In genomic region chr7:98831641-98832221, GRCh38 we compare ENCODE assay signal across 9 cellular contexts. TPM values are rescaled to one million over a fixed set of nuclear protein-coding genes. Genes with fewer than 3 reads are reported as not detected.
DNase-seq lines count a peak whose midpoint lies in the region; ATAC-seq and TF ChIP-seq lines count a peak whose summit lies in the region.
"Had no signal": no experiment of that assay in that cellular context is flagged by ENCODE, and none has a peak within 500 bp of the region (broad histone marks: within the 10 kb centered on the region; RNA-seq: fewer than 3 reads in every experiment).

No MANE protein-coding gene starts in this region.

- peaks cover 2% of the 10 kb centered on the region for H3K4me1 Mint-ChIP-seq in MCF 10A (ENCODE audit: insufficient read depth, unreplicated experiment)

- ATAC-seq in HG03095 (IDR thresholded peaks at IDR 0.05; ENCODE audit: unreplicated experiment) (no peak), HG03280 (IDR thresholded peaks at IDR 0.05; ENCODE audit: unreplicated experiment) (no peak)

- H3K9me3 Mint-ChIP-seq in MCF 10A (ENCODE audit: unreplicated experiment), result no peaks in the 10 kb centered on the region

- no peak for TF ChIP-seq POLR2A in breast epithelium (IDR thresholded peaks at IDR 0.05)

- H3K27ac Mint-ChIP-seq in MCF 10A (ENCODE audit: low read depth, unreplicated experiment), result no peak overlapping the region
- H3K27ac Mint-ChIP-seq: activated naive CD8-positive, alpha-beta T cell had no signal

- H3K4me1 ChIP-seq in breast epithelium, result peaks cover 0 to 6% of the 10 kb centered on the region in 2 donors

- H3K27me3 Mint-ChIP-seq in MCF 10A (ENCODE audit: insufficient read depth, unreplicated experiment), result no peaks in the 10 kb centered on the region

- intact Hi-C loops in MCF 10A (cut with micrococcal nuclease), result no loop called here
- intact Hi-C loops in breast epithelium (cut with DNase I; ENCODE audit: low total_unique reads), result no loop called here

- peak; percentile 35 for DNase-seq in MCF 10A (ENCODE audit: unreplicated experiment)
- no peak for DNase-seq in breast epithelium (ENCODE audit: low spot score in 2 of 2)
- peak; percentile 10 to 27 for DNase-seq in activated CD4-positive, alpha-beta T cell treated with anti-CD3 and anti-CD28 coated beads for 4 hours
- peak; percentile 33 for DNase-seq in fibroblast of pulmonary artery (ENCODE audit: low read depth)
- DNase-seq in stimulated activated CD8-positive, alpha-beta memory T cell treated with anti-CD3 and anti-CD28 coated beads, Interleukin-4, amount 100 ng/mL, for 48 hours, result peak; percentile 77
- no peak for DNase-seq in hippocampal formation (lab: John Stamatoyannopoulos, UW)

- H3K27ac ChIP-seq in breast epithelium, result no peak overlapping the region

- POLR2A ChIA-PET in MCF 10A (lab: Yijun Ruan, JAX), result no interaction called here

- CTCF ChIA-PET in MCF 10A (lab: Yijun Ruan, JAX), result interaction anchor here (0.6 to 15.8 kb wide), 10 partner anchors 10 to 1715 kb away, joined by 3 to 515 read pairs (median 4); no protein-coding TSS in a partner anchor

- no TSS peak for BruUV-seq in MCF 10A (replicated peaks; lab: Mats Ljungman, UMichigan)

- H3K9me3 ChIP-seq in breast epithelium, result no peaks in the 10 kb centered on the region

- no peaks in the 10 kb centered on the region for H3K36me3 Mint-ChIP-seq in MCF 10A (ENCODE audit: insufficient read depth, unreplicated experiment)
- H3K36me3 Mint-ChIP-seq: activated naive CD8-positive, alpha-beta T cell had no signal

- H3K36me3 ChIP-seq in breast epithelium, result no peaks in the 10 kb centered on the region

- H3K4me3 Mint-ChIP-seq in MCF 10A (ENCODE audit: unreplicated experiment), result no peak overlapping the region
- H3K4me3 Mint-ChIP-seq: activated naive CD8-positive, alpha-beta T cell had no signal

- peak; percentile 67 for TF ChIP-seq CTCF in MCF 10A (IDR thresholded peaks at IDR 0.05; ENCODE audit: unreplicated experiment)
- TF ChIP-seq CTCF in breast epithelium (IDR thresholded peaks at IDR 0.05), result no peak
- peak; percentile 50 for TF ChIP-seq CTCF in fibroblast of pulmonary artery (IDR thresholded peaks at IDR 0.05; ENCODE audit: low read length, missing control alignments)

- no peak overlapping the region for H3K4me3 ChIP-seq in breast epithelium
- H3K4me3 ChIP-seq in fibroblast of pulmonary artery (replicated peaks; ENCODE audit: low read depth, low read length), result no peak overlapping the region

- H3K27me3 ChIP-seq in breast epithelium, result peaks cover 0 to 6% of the 10 kb centered on the region in 2 donors

RNA-seq across cellular contexts. Expression of gene TMEM130, which starts 38.1 kb away (rescaled TPM):
- total RNA-seq in MCF 10A (2022), result not detected in 2 replicates
- 1 to 10 TPM in 1 of 3 donors, under 1 TPM in 1, not detected in 1; 0.88 to 1.3 TPM for total RNA-seq in breast epithelium

RNA-seq across cellular contexts. Expression of gene TRRAP, which starts 46.6 kb away (rescaled TPM):
- 30.4 and 31.5 TPM in 2 replicates for total RNA-seq in MCF 10A (2022)
- 10 to 100 TPM; 24.6 to 39.0 (median 38.9) TPM for total RNA-seq in breast epithelium

Comparison
In these comparisons a context has a peak if more than half of its experiments do, and no peak if none do; other contexts are left out.
1. DNase-seq: peak in MCF 10A (single experiment), activated CD4-positive, alpha-beta T cell treated with anti-CD3 and anti-CD28 coated beads for 4 hours (2 of 2), fibroblast of pulmonary artery (single experiment) and stimulated activated CD8-positive, alpha-beta memory T cell treated with anti-CD3 and anti-CD28 coated beads, Interleukin-4, amount 100 ng/mL, for 48 hours (single experiment); none in breast epithelium (0 of 2) and hippocampal formation (0 of 2).
2. CTCF ChIP-seq: peak in MCF 10A (single experiment) and fibroblast of pulmonary artery (single experiment); none in breast epithelium (0 of 3).